In the genomic region with DNA sequence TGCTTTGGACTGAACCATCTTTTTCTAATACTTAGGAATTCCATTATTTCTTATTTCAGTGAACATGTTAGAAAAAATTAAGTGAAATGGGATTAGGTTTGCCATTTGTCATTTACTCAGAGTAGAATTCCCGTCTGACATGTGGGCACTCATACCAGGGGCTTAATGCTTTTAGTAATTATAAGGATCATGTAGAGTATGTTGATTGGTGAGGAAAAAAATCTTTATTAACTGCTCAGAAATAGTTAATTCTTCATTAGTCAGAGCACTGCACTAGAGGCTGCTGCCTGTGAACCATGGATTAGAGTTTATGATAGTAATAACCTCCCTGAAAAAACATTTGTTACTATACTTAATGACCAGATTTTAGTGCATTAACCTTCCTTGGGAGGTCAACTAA, we compare ENCODE assay signal across 18 cellular contexts.
DNase-seq lines count a peak whose midpoint lies in the region; ATAC-seq and TF ChIP-seq lines count a peak whose summit lies in the region.
"Had no signal": no experiment of that assay in that cellular context is flagged by ENCODE, and none has a peak within 500 bp of the region (broad histone marks: within the 10 kb centered on the region; RNA-seq: fewer than 3 reads in every experiment).

No MANE protein-coding gene starts in this region.

- 89 to 96% (median 92%) methylated on average over 1 of the region's 1 CpG for WGBS in heart left ventricle, 4 donors

- H3K27ac Mint-ChIP-seq in nephron progenitor cell, result peak overlapping the region; percentile 77
- peak overlapping the region; percentile 66 for H3K27ac Mint-ChIP-seq in type B pancreatic cell
- H3K27ac Mint-ChIP-seq: activated naive CD4-positive, alpha-beta T cell treated with anti-CD3 and anti-CD28 coated beads, Interleukin-2, amount 10 ng/mL, durations not matched to agents 7 days and 5 days; CD14-positive monocyte had no signal

- H3K27ac ChIP-seq in heart left ventricle, result peak overlapping the region in 11 of 12 donors; percentile 52 to 81 (median 75)
- H3K27ac ChIP-seq: A549 had no signal

- peaks cover 23 to 66% (median 51%) of the 10 kb centered on the region in 12 donors for H3K4me1 ChIP-seq in heart left ventricle

- H3K4me3 Mint-ChIP-seq in nephron progenitor cell (no peak overlapping the region), type B pancreatic cell (peak overlapping the region; percentile 3)
- H3K4me3 Mint-ChIP-seq: activated naive CD4-positive, alpha-beta T cell treated with anti-CD3 and anti-CD28 coated beads, Interleukin-2, amount 10 ng/mL, durations not matched to agents 7 days and 5 days had no signal

- TF ChIP-seq POLR2A in heart left ventricle (IDR thresholded peaks at IDR 0.05), result no peak

- H3K27me3 Mint-ChIP-seq in nephron progenitor cell (ENCODE audit: low read depth, poor library complexity), result no peaks in the 10 kb centered on the region
- no peaks in the 10 kb centered on the region for H3K27me3 Mint-ChIP-seq in type B pancreatic cell
- H3K27me3 Mint-ChIP-seq: activated naive CD4-positive, alpha-beta T cell treated with anti-CD3 and anti-CD28 coated beads, Interleukin-2, amount 10 ng/mL, durations not matched to agents 7 days and 5 days had no signal

- H3K9me3 Mint-ChIP-seq in nephron progenitor cell (no peaks in the 10 kb centered on the region), type B pancreatic cell (no peaks in the 10 kb centered on the region)
- H3K9me3 Mint-ChIP-seq: activated naive CD4-positive, alpha-beta T cell treated with anti-CD3 and anti-CD28 coated beads, Interleukin-2, amount 10 ng/mL, durations not matched to agents 7 days and 5 days had no signal

- ATAC-seq in heart left ventricle (no peak), Right ventricle myocardium inferior (no peak), HG02970 (IDR thresholded peaks at IDR 0.05; ENCODE audit: low FRiP score, unreplicated experiment) (no peak)

- no peak for TF ChIP-seq CTCF in heart left ventricle (IDR thresholded peaks at IDR 0.05)
- no peak for TF ChIP-seq CTCF in nephron progenitor cell (IDR thresholded peaks at IDR 0.05)
- no peak for TF ChIP-seq CTCF in type B pancreatic cell (conservative IDR thresholded peaks at IDR 0.05)

- H3K27me3 ChIP-seq in heart left ventricle, result no peaks in the 10 kb centered on the region
- H3K27me3 ChIP-seq: upper lobe of left lung had no signal

- H3K9me3 ChIP-seq in heart left ventricle, result no peaks in the 10 kb centered on the region
- H3K9me3 ChIP-seq: A549, upper lobe of left lung had no signal

- H3K4me1 Mint-ChIP-seq in nephron progenitor cell (peaks cover 89% of the 10 kb centered on the region), type B pancreatic cell (ENCODE audit: unreplicated experiment) (peaks cover 79% of the 10 kb centered on the region)
- H3K4me1 Mint-ChIP-seq: activated naive CD4-positive, alpha-beta T cell treated with anti-CD3 and anti-CD28 coated beads, Interleukin-2, amount 10 ng/mL, durations not matched to agents 7 days and 5 days had no signal

- no peaks in the 10 kb centered on the region for H3K36me3 Mint-ChIP-seq in nephron progenitor cell (ENCODE audit: low read depth)
- H3K36me3 Mint-ChIP-seq in type B pancreatic cell, result no peaks in the 10 kb centered on the region
- H3K36me3 Mint-ChIP-seq: activated naive CD4-positive, alpha-beta T cell treated with anti-CD3 and anti-CD28 coated beads, Interleukin-2, amount 10 ng/mL, durations not matched to agents 7 days and 5 days; CD14-positive monocyte had no signal

- intact Hi-C loops in heart left ventricle (cut with DNase I), result loop anchor here in 9 of 10 donors (2.0 to 10.0 kb wide), 13 partner anchors 137 to 1233 kb away; partner anchors contain the start of gene ZNF608 (in 7 of the 9)
- intact Hi-C loops in Right ventricle myocardium inferior (cut with DNase I), result loop anchor here (2.0 to 10.0 kb wide), 5 partner anchors 107 to 731 kb away; no protein-coding TSS in a partner anchor

- no peaks in the 10 kb centered on the region for H3K36me3 ChIP-seq in heart left ventricle
- H3K36me3 ChIP-seq: upper lobe of left lung had no signal

- DNase-seq in heart left ventricle (no peak), Right ventricle myocardium inferior (ENCODE audit: missing footprints) (no peak), cerebellar cortex (ENCODE audit: low spot score) (peak; percentile 54), nephron progenitor cell (no peak), type B pancreatic cell (ENCODE audit: extremely low spot score, unreplicated experiment) (no peak), NCI-H2029 treated with DMSO at 0.1 percent for 48 hours (lab: John Stamatoyannopoulos, UW) (no peak), KG1 (lab: John Stamatoyannopoulos, UW) (no peak)
- DNase-seq: activated CD4-positive, alpha-beta T cell treated with anti-CD3 and anti-CD28 coated beads, Interleukin-2, amount 50 U/mL, for 1 hour; activated naive CD4-positive, alpha-beta T cell treated with anti-CD3 and anti-CD28 coated beads, Interleukin-2, amount 10 ng/mL, durations not matched to agents 7 days and 5 days; activated T-cell treated with anti-CD3 and anti-CD28 coated beads for 4 hours; effector CD8-positive, alpha-beta T cell; GF-D8; NCI-H1930; PC-3 had no signal

- no peak overlapping the region for H3K4me3 ChIP-seq in heart left ventricle
- H3K4me3 ChIP-seq: A549, upper lobe of left lung had no signal
